In genomic region chr17:43366809-43367587, GRCh38 we compare ENCODE assay signal across 1 cellular context.
TF ChIP-seq lines count a peak whose summit lies in the region.

No MANE protein-coding gene starts in this region.

TF ChIP-seq in HepG2, 621 proteins besides CTCF, POLR2A, EP300 and RAD21 (continued from another document):
- TF ChIP-seq YY1 (IDR thresholded peaks at IDR 0.05; ENCODE audit: insufficient read depth, insufficient replicate concordance, low read depth, low read length) (no peak), ZNF770 (CRISPR knock-in tag; IDR thresholded peaks at IDR 0.05) (peak; percentile 24; the same call in 1 of the 2 replicates), CREB1 (IDR thresholded peaks at IDR 0.05) (no peak), CREB1 (CRISPR knock-in tag; IDR thresholded peaks at IDR 0.05) (no peak), ZNF687 (CRISPR knock-in tag; IDR thresholded peaks at IDR 0.05) (0 out of 2 replicates have a peak, but pooled peaks have one; percentile 20), BCL6 (CRISPR knock-in tag; IDR thresholded peaks at IDR 0.05) (no peak)
